Comparison of ENCODE assay signal across 1 cellular context in genomic region chr3:24137354-24137753, GRCh38.
TF ChIP-seq lines count a peak whose summit lies in the region.

No MANE protein-coding gene starts in this region.

TF ChIP-seq in IMR-90, 13 proteins besides CTCF, POLR2A, EP300 and RAD21 (continued from another document):
- no peak for TF ChIP-seq ELK1 (IDR thresholded peaks at IDR 0.05; ENCODE audit: borderline replicate concordance, low read depth, low read length)
- no peak for TF ChIP-seq USF2 (IDR thresholded peaks at IDR 0.05; ENCODE audit: low read depth, low read length)
- no peak for TF ChIP-seq RCOR1 (IDR thresholded peaks at IDR 0.05; ENCODE audit: insufficient replicate concordance, low read length)
- TF ChIP-seq MAFK (IDR thresholded peaks at IDR 0.05; ENCODE audit: low read depth, low read length): no peak
TF ChIP-seq in IMR-90: peak in this region for 0.
